ENCODE assay signal across 8 cellular contexts in genomic region chr20:31547720-31548298, GRCh38. TPM values are rescaled to one million over a fixed set of nuclear protein-coding genes. Genes with fewer than 3 reads are reported as not detected.
DNase-seq lines count a peak whose midpoint lies in the region; ATAC-seq and TF ChIP-seq lines count a peak whose summit lies in the region.

No MANE protein-coding gene starts in this region.

- H3K4me3 ChIP-seq in kidney epithelial cell (ENCODE audit: low read depth, low read length) (peak overlapping the region; percentile 43), subcutaneous abdominal adipose tissue (ENCODE audit: low read depth in 1 of 5, low read length in 5 of 5) (peak overlapping the region; percentile 59 to 92 (median 66))

- no peaks in the 10 kb centered on the region for H3K36me3 ChIP-seq in kidney epithelial cell (ENCODE audit: control insufficient read depth, insufficient read depth, low read length)
- peaks cover 0 to 75% (median 61%) of the 10 kb centered on the region in 5 donors for H3K36me3 ChIP-seq in subcutaneous abdominal adipose tissue (ENCODE audit: control insufficient read depth in 5 of 5, insufficient read depth in 5 of 5, low read length in 5 of 5)

- TF ChIP-seq CTCF in kidney epithelial cell (IDR thresholded peaks at IDR 0.05; ENCODE audit: insufficient read depth, low read length, poor library complexity, severe bottlenecking) (no peak), GM13977 (IDR thresholded peaks at IDR 0.05; ENCODE audit: extremely low read depth, insufficient read depth, missing control alignments) (no peak)

- ATAC-seq in activated naive CD8-positive, alpha-beta T cell treated with anti-CD3 and anti-CD28 coated beads, Interleukin-2, amount 50 U/mL, for 24 hours: no peak

- H3K9me3 ChIP-seq in subcutaneous abdominal adipose tissue (ENCODE audit: control insufficient read depth in 5 of 5, low read length in 5 of 5): no peaks in the 10 kb centered on the region

- no peaks in the 10 kb centered on the region for H3K27me3 ChIP-seq in kidney epithelial cell (ENCODE audit: control insufficient read depth, insufficient read depth, low read length)
- H3K27me3 ChIP-seq in subcutaneous abdominal adipose tissue (ENCODE audit: control insufficient read depth in 5 of 5, insufficient read depth in 4 of 5, low read length in 5 of 5): no peaks in the 10 kb centered on the region

- H3K4me1 ChIP-seq in subcutaneous abdominal adipose tissue (ENCODE audit: control insufficient read depth in 5 of 5, insufficient read depth in 5 of 5, low read length in 5 of 5): peaks cover 1 to 26% (median 15%) of the 10 kb centered on the region in 5 donors

- in situ Hi-C loops in GM13977 (cut with MboI; ENCODE audit: low pct_unique_long_range_greater_than_20kb, low sequenced_read_pairs, unreplicated experiment): no loop called here

- peak overlapping the region; percentile 37 to 89 (median 68) for H3K9ac ChIP-seq in subcutaneous abdominal adipose tissue (ENCODE audit: low read length in 5 of 5)

- H3K27me3 Mint-ChIP-seq in T-helper 2 cell treated with Interferon-gamma antibody and Interleukin-4, amounts not matched to agents 5 μg/mL and 100 μg/mL, for 36 hours (ENCODE audit: low read depth): no peaks in the 10 kb centered on the region
- no peaks in the 10 kb centered on the region for H3K27me3 Mint-ChIP-seq in activated naive CD8-positive, alpha-beta T cell treated with anti-CD3 and anti-CD28 coated beads, Interleukin-2, amount 50 U/mL, for 24 hours

- no peaks in the 10 kb centered on the region for H3K9me3 Mint-ChIP-seq in T-helper 2 cell treated with Interferon-gamma antibody and Interleukin-4, amounts not matched to agents 5 μg/mL and 100 μg/mL, for 36 hours
- no peaks in the 10 kb centered on the region for H3K9me3 Mint-ChIP-seq in activated naive CD8-positive, alpha-beta T cell treated with anti-CD3 and anti-CD28 coated beads, Interleukin-2, amount 50 U/mL, for 24 hours

- peak overlapping the region; percentile 88 for H3K4me3 Mint-ChIP-seq in T-helper 2 cell treated with Interferon-gamma antibody and Interleukin-4, amounts not matched to agents 5 μg/mL and 100 μg/mL, for 36 hours
- peak overlapping the region; percentile 92 for H3K4me3 Mint-ChIP-seq in activated naive CD8-positive, alpha-beta T cell treated with anti-CD3 and anti-CD28 coated beads, Interleukin-2, amount 50 U/mL, for 24 hours

- H3K27ac Mint-ChIP-seq in T-helper 2 cell treated with Interferon-gamma antibody and Interleukin-4, amounts not matched to agents 5 μg/mL and 100 μg/mL, for 36 hours: peak overlapping the region; percentile 96
- H3K27ac Mint-ChIP-seq in activated naive CD8-positive, alpha-beta T cell treated with anti-CD3 and anti-CD28 coated beads, Interleukin-2, amount 50 U/mL, for 24 hours: peak overlapping the region; percentile 95

- peaks cover 58% of the 10 kb centered on the region for H3K36me3 Mint-ChIP-seq in T-helper 2 cell treated with Interferon-gamma antibody and Interleukin-4, amounts not matched to agents 5 μg/mL and 100 μg/mL, for 36 hours (ENCODE audit: low read depth)
- H3K36me3 Mint-ChIP-seq in activated naive CD8-positive, alpha-beta T cell treated with anti-CD3 and anti-CD28 coated beads, Interleukin-2, amount 50 U/mL, for 24 hours (ENCODE audit: low read depth): peaks cover 65% of the 10 kb centered on the region

- H3K27ac ChIP-seq in subcutaneous abdominal adipose tissue (ENCODE audit: low read depth, low read length): peak overlapping the region; percentile 84

- H3K4me1 Mint-ChIP-seq in T-helper 2 cell treated with Interferon-gamma antibody and Interleukin-4, amounts not matched to agents 5 μg/mL and 100 μg/mL, for 36 hours (ENCODE audit: low read depth): peaks cover 14% of the 10 kb centered on the region
- H3K4me1 Mint-ChIP-seq in activated naive CD8-positive, alpha-beta T cell treated with anti-CD3 and anti-CD28 coated beads, Interleukin-2, amount 50 U/mL, for 24 hours: peaks cover 35% of the 10 kb centered on the region

- DNase-seq in T-helper 2 cell treated with Interferon-gamma antibody and Interleukin-4, amounts not matched to agents 5 μg/mL and 100 μg/mL, for 36 hours (ENCODE audit: low spot score): no peak
- DNase-seq in T-helper 2 cell: no peak
- no peak for DNase-seq in activated naive CD8-positive, alpha-beta T cell treated with anti-CD3 and anti-CD28 coated beads, Interleukin-2, amount 50 U/mL, for 24 hours
- DNase-seq in kidney epithelial cell (ENCODE audit: low read depth): no peak
- DNase-seq in GM13977 (ENCODE audit: low spot score): no peak
- DNase-seq in GM19238 (ENCODE audit: insufficient read length, low spot score): no peak
- no peak for DNase-seq in SKM-1 (lab: John Stamatoyannopoulos, UW; ENCODE audit: unreplicated experiment)

RNA-seq across cellular contexts. Expression of gene HM13, which starts 33.6 kb away (rescaled TPM):
- total RNA-seq in kidney epithelial cell: 116 and 133 TPM in 2 replicates

RNA-seq across cellular contexts. Expression of gene ID1, which starts 57.3 kb away (rescaled TPM):
- 27.5 and 32.1 TPM in 2 replicates for total RNA-seq in kidney epithelial cell
